14 cellular contexts compared by ENCODE assay signal in the genomic region with DNA sequence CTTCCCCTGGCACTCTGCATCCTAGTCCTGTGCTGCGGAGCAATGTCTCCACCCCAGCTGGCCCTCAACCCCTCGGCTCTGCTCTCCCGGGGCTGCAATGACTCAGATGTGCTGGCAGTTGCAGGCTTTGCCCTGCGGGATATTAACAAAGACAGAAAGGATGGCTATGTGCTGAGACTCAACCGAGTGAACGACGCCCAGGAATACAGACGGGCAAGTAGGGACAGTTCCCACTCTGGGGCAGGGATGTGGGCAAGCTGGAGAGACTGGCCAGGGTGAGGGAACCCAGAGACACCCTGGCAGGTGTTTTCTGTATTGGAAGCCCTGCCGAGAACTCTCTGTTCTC. TPM values are rescaled to one million over a fixed set of nuclear protein-coding genes. Genes with fewer than 3 reads are reported as not detected.
A peak's percentile ranks its signal among the peaks of the same experiment; 100 is the strongest.
DNase-seq lines count a peak whose midpoint lies in the region; ATAC-seq and TF ChIP-seq lines count a peak whose summit lies in the region.
"Had no signal": no experiment of that assay in that cellular context is flagged by ENCODE, and none has a peak within 500 bp of the region (broad histone marks: within the 10 kb centered on the region; RNA-seq: fewer than 3 reads in every experiment).

No MANE protein-coding gene starts in this region.

- no peaks in the 10 kb centered on the region for H4K20me1 ChIP-seq in H9 (ENCODE audit: control insufficient read depth, insufficient read depth, insufficient read length)

- no peak overlapping the region for H3K9ac ChIP-seq in H9 (ENCODE audit: extremely low read depth, insufficient read length, low read length)

- H3K4me3 ChIP-seq in astrocyte of the cerebellum (ENCODE audit: low read depth, low read length) (no peak overlapping the region), suprapubic skin (no peak overlapping the region)
- H3K4me3 ChIP-seq: SJSA1 had no signal

- peak; percentile 62 for DNase-seq in H9
- DNase-seq in astrocyte of the cerebellum (ENCODE audit: low read depth): peak; percentile 36
- DNase-seq in left ventricle myocardium superior: no peak
- no peak for DNase-seq in suprapubic skin (ENCODE audit: low spot score in 2 of 2)
- no peak for DNase-seq in HUDEP-2 (lab: John Stamatoyannopoulos, UW; ENCODE audit: unreplicated experiment in 76 of 76)
- no peak for DNase-seq in omental fat pad (ENCODE audit: low spot score)
- DNase-seq: activated CD4-positive, alpha-beta memory T cell treated with anti-CD3 and anti-CD28 coated beads for 36 hours; activated naive CD8-positive, alpha-beta T cell treated with anti-CD3 and anti-CD28 coated beads, Interleukin-2, amount 10 ng/mL, durations not matched to agents 7 days and 5 days; NCI-H2081; stimulated activated naive B cell treated with anti-CD40 and anti-IgM and Interleukin-4, amounts not matched to agents 10 μg/mL and 1 μg/mL and 100 μg/mL, for 72 hours had no signal

- H3K23ac ChIP-seq in H9 (ENCODE audit: insufficient read length, low read depth, low read length): no peak overlapping the region

- H4K91ac ChIP-seq in H9 (ENCODE audit: insufficient read length, low read depth, low read length): no peak overlapping the region

- no peak overlapping the region for H2AFZ ChIP-seq in H9 (ENCODE audit: low read length)

- H3K9me3 Mint-ChIP-seq in H9: no peaks in the 10 kb centered on the region
- H3K9me3 Mint-ChIP-seq: activated CD4-positive, alpha-beta memory T cell treated with anti-CD3 and anti-CD28 coated beads for 36 hours; activated naive CD8-positive, alpha-beta T cell treated with anti-CD3 and anti-CD28 coated beads, Interleukin-2, amount 10 ng/mL, durations not matched to agents 7 days and 5 days had no signal

- H3K4me3 Mint-ChIP-seq in H9: no peak overlapping the region; a peak in 1 of 5 replicates
- H3K4me3 Mint-ChIP-seq: activated CD4-positive, alpha-beta memory T cell treated with anti-CD3 and anti-CD28 coated beads for 36 hours; activated naive CD8-positive, alpha-beta T cell treated with anti-CD3 and anti-CD28 coated beads, Interleukin-2, amount 10 ng/mL, durations not matched to agents 7 days and 5 days; stimulated activated naive B cell treated with anti-CD40 and anti-IgM and Interleukin-4, amounts not matched to agents 10 μg/mL and 1 μg/mL and 100 μg/mL, for 72 hours had no signal

- H3K27ac ChIP-seq in H9 (ENCODE audit: insufficient read length, low read depth, low read length) (no peak overlapping the region), suprapubic skin (peak overlapping the region; percentile 63)
- H3K27ac ChIP-seq: SJSA1 had no signal

- H3K27ac Mint-ChIP-seq in H9: peak overlapping the region in 1 of 3 experiments; percentile 76; a peak in 3 of 7 replicates
- H3K27ac Mint-ChIP-seq: activated CD4-positive, alpha-beta memory T cell treated with anti-CD3 and anti-CD28 coated beads for 36 hours; activated naive CD8-positive, alpha-beta T cell treated with anti-CD3 and anti-CD28 coated beads, Interleukin-2, amount 10 ng/mL, durations not matched to agents 7 days and 5 days; stimulated activated naive B cell treated with anti-CD40 and anti-IgM and Interleukin-4, amounts not matched to agents 10 μg/mL and 1 μg/mL and 100 μg/mL, for 72 hours had no signal

- in situ Hi-C loops in astrocyte of the cerebellum (cut with HindIII; ENCODE audit: low sequenced_read_pairs): no loop called here

- intact Hi-C loops in left ventricle myocardium superior (cut with micrococcal nuclease): no loop called here

- H4K5ac ChIP-seq in H9 (ENCODE audit: insufficient read length, low read depth, low read length): no peak overlapping the region

- H2BK15ac ChIP-seq in H9 (ENCODE audit: low read depth, low read length): no peak overlapping the region

- no peak overlapping the region for H3K56ac ChIP-seq in H9 (ENCODE audit: insufficient read length, low read depth, low read length)

- H3K36me3 Mint-ChIP-seq in H9 (ENCODE audit: insufficient read depth in 1 of 3, low read depth in 3 of 3): no peaks in the 10 kb centered on the region
- H3K36me3 Mint-ChIP-seq: activated CD4-positive, alpha-beta memory T cell treated with anti-CD3 and anti-CD28 coated beads for 36 hours; activated naive CD8-positive, alpha-beta T cell treated with anti-CD3 and anti-CD28 coated beads, Interleukin-2, amount 10 ng/mL, durations not matched to agents 7 days and 5 days; stimulated activated naive B cell treated with anti-CD40 and anti-IgM and Interleukin-4, amounts not matched to agents 10 μg/mL and 1 μg/mL and 100 μg/mL, for 72 hours had no signal

- H3K4me1 Mint-ChIP-seq in H9: peaks cover 20 to 26% of the 10 kb centered on the region in 2 experiments

- TF ChIP-seq CTCF in H9 (conservative IDR thresholded peaks at IDR 0.05) (no peak), astrocyte of the cerebellum (IDR thresholded peaks at IDR 0.05; ENCODE audit: low read depth, low read length, missing control alignments) (no peak), suprapubic skin (IDR thresholded peaks at IDR 0.05) (no peak), omental fat pad (IDR thresholded peaks at IDR 0.05) (no peak)

- TF ChIP-seq POLR2A in suprapubic skin (IDR thresholded peaks at IDR 0.05): no peak

- H3K4me2 ChIP-seq in H9 (ENCODE audit: insufficient read depth, insufficient read length, low read length): no peak overlapping the region

- H3T11ph ChIP-seq in H9 (ENCODE audit: low read length): no peak overlapping the region

- no peak overlapping the region for H3K14ac ChIP-seq in H9 (ENCODE audit: insufficient read depth, low read length)

- no peak overlapping the region for H3K4ac ChIP-seq in H9 (ENCODE audit: low read depth, low read length)

- no peaks in the 10 kb centered on the region for H3K79me2 ChIP-seq in H9 (ENCODE audit: insufficient read depth, low read length)

- no peak overlapping the region for H3K18ac ChIP-seq in H9 (ENCODE audit: insufficient read length, low read depth, low read length)

- no peak overlapping the region for H2BK20ac ChIP-seq in H9 (ENCODE audit: low read depth, low read length, poor library complexity, severe bottlenecking)

- no peak for TF ChIP-seq EP300 in suprapubic skin (IDR thresholded peaks at IDR 0.05)

- H4K8ac ChIP-seq in H9 (replicated peaks; ENCODE audit: insufficient read length, low read depth, low read length): no peak overlapping the region

- no peak overlapping the region for H2BK12ac ChIP-seq in H9 (ENCODE audit: insufficient read length, low read depth, low read length)

- ATAC-seq in left ventricle myocardium superior: peak; percentile 51
- ATAC-seq in GM18502 (IDR thresholded peaks at IDR 0.05; ENCODE audit: poor library complexity, unreplicated experiment): no peak
- ATAC-seq in omental fat pad (ENCODE audit: low FRiP score): no peak
- ATAC-seq: stimulated activated naive B cell treated with anti-CD40 and anti-IgM and Interleukin-4, amounts not matched to agents 10 μg/mL and 1 μg/mL and 100 μg/mL, for 72 hours had no signal

- H2AK5ac ChIP-seq in H9 (ENCODE audit: insufficient read length, low read length): no peak overlapping the region

- H2BK120ac ChIP-seq in H9 (ENCODE audit: low read depth, low read length, poor library complexity, severe bottlenecking): no peak overlapping the region

- H3K9me3 ChIP-seq in H9 (ENCODE audit: control insufficient read depth, low read depth, low read length) (no peaks in the 10 kb centered on the region), suprapubic skin (no peaks in the 10 kb centered on the region)
- H3K9me3 ChIP-seq: SJSA1 had no signal

- no peaks in the 10 kb centered on the region for H3K36me3 ChIP-seq in suprapubic skin
- H3K36me3 ChIP-seq: SJSA1 had no signal

- WGBS in H9 (ENCODE audit: extremely low coverage, insufficient read length, low lambda C conversion rate): no CpG with 5 or more reads among the region's 9 CpGs
- WGBS in suprapubic skin: 19% methylated on average over 9 of the region's 9 CpGs

- H2BK5ac ChIP-seq in H9 (ENCODE audit: insufficient read length, low read length): no peak overlapping the region

- no peaks in the 10 kb centered on the region for H3K23me2 ChIP-seq in H9 (ENCODE audit: insufficient read length, low read depth, low read length, poor library complexity, severe bottlenecking)

- H3K27me3 Mint-ChIP-seq in H9 (ENCODE audit: low read depth): peaks cover 2% of the 10 kb centered on the region; the same call in 1 of the 2 replicates

- H3K4me1 ChIP-seq in H9 (ENCODE audit: insufficient read depth, low read length): peaks cover 7% of the 10 kb centered on the region; the same call in 1 of the 2 replicates
- peaks cover 34% of the 10 kb centered on the region for H3K4me1 ChIP-seq in suprapubic skin
- H3K4me1 ChIP-seq: SJSA1 had no signal

- no peaks in the 10 kb centered on the region for H3K79me1 ChIP-seq in H9 (ENCODE audit: insufficient read depth, low read depth, low read length, poor library complexity, severe bottlenecking)

- H3K27me3 ChIP-seq in H9 (ENCODE audit: insufficient read depth, low read length) (no peaks in the 10 kb centered on the region), suprapubic skin (no peaks in the 10 kb centered on the region)
- H3K27me3 ChIP-seq: SJSA1 had no signal

RNA-seq across cellular contexts. Expression of a gene that starts 0.2 kb away (rescaled TPM):
- total RNA-seq in H9 (2021): not detected in 2 replicates
- total RNA-seq in left ventricle myocardium superior: not detected
- total RNA-seq in suprapubic skin: 10 to 100 TPM in 2 of 4 donors, 1 to 10 TPM in 2; 3.9 to 16.0 (median 10.4) TPM
- not detected for total RNA-seq in omental fat pad
- total RNA-seq: activated CD4-positive, alpha-beta memory T cell treated with anti-CD3 and anti-CD28 coated beads for 36 hours; activated naive CD8-positive, alpha-beta T cell treated with anti-CD3 and anti-CD28 coated beads, Interleukin-2, amount 10 ng/mL, durations not matched to agents 7 days and 5 days; fibroblast of lung; mesenteric fat pad; SJSA1 had no signal

RNA-seq across cellular contexts. Expression of a gene that starts 25.4 kb away (rescaled TPM):
- total RNA-seq in H9 (2021) (not detected in 2 replicates), left ventricle myocardium superior (not detected), suprapubic skin (under 1 TPM in 1 of 4 donors, not detected in 3; 0.30 TPM), omental fat pad (not detected)
- total RNA-seq: activated CD4-positive, alpha-beta memory T cell treated with anti-CD3 and anti-CD28 coated beads for 36 hours; activated naive CD8-positive, alpha-beta T cell treated with anti-CD3 and anti-CD28 coated beads, Interleukin-2, amount 10 ng/mL, durations not matched to agents 7 days and 5 days; fibroblast of lung; mesenteric fat pad; SJSA1 had no signal

RNA-seq across cellular contexts. Expression of a gene that starts 27.6 kb away (rescaled TPM):
- total RNA-seq in H9 (2021) (0.13 TPM in 1 of 2 replicates, not detected in the other), left ventricle myocardium superior (not detected), suprapubic skin (under 1 TPM in 2 of 4 donors, not detected in 2; 0.30 to 0.97 TPM), omental fat pad (not detected)
- total RNA-seq: activated CD4-positive, alpha-beta memory T cell treated with anti-CD3 and anti-CD28 coated beads for 36 hours; activated naive CD8-positive, alpha-beta T cell treated with anti-CD3 and anti-CD28 coated beads, Interleukin-2, amount 10 ng/mL, durations not matched to agents 7 days and 5 days; fibroblast of lung; mesenteric fat pad; SJSA1 had no signal

Comparison
In these comparisons a context has a peak if more than half of its experiments do, and no peak if none do; other contexts are left out.
1. DNase-seq: peak in H9 (single experiment) and astrocyte of the cerebellum (single experiment); none in left ventricle myocardium superior (single experiment), suprapubic skin (0 of 2), HUDEP-2 (0 of 76) and omental fat pad (single experiment).